In genomic region chrX:13376857-13377441, GRCh38 we compare ENCODE assay signal across 9 cellular contexts. TPM values are rescaled to one million over a fixed set of nuclear protein-coding genes. Genes with fewer than 3 reads are reported as not detected.
A peak's percentile ranks its signal among the peaks of the same experiment; 100 is the strongest.
DNase-seq lines count a peak whose midpoint lies in the region; ATAC-seq and TF ChIP-seq lines count a peak whose summit lies in the region.
"Had no signal": no experiment of that assay in that cellular context is flagged by ENCODE, and none has a peak within 500 bp of the region (broad histone marks: within the 10 kb centered on the region; RNA-seq: fewer than 3 reads in every experiment).

No MANE protein-coding gene starts in this region.

- H3K9me3 ChIP-seq in breast epithelium (no peaks in the 10 kb centered on the region), prostate gland (no peaks in the 10 kb centered on the region)
- no peaks in the 10 kb centered on the region for H3K9me3 ChIP-seq in CD4-positive, alpha-beta memory T cell (ENCODE audit: control insufficient read depth in 1 of 2, low read length in 2 of 2)

- no peak overlapping the region for H3K4me3 ChIP-seq in breast epithelium
- H3K4me3 ChIP-seq in prostate gland = no peak overlapping the region
- no peak overlapping the region for H3K4me3 ChIP-seq in CD4-positive, alpha-beta memory T cell (ENCODE audit: low read length in 2 of 2)

- H3K4me1 ChIP-seq in breast epithelium = no peaks in the 10 kb centered on the region
- no peaks in the 10 kb centered on the region for H3K4me1 ChIP-seq in prostate gland (replicated peaks)
- no peaks in the 10 kb centered on the region for H3K4me1 ChIP-seq in CD4-positive, alpha-beta memory T cell (ENCODE audit: insufficient read depth, low read length)

- CTCF ChIA-PET in CD4-positive, alpha-beta memory T cell (lab: Charles Lee; ENCODE audit: partially characterized antibody) = no interaction called here

- POLR2A ChIA-PET in CD4-positive, alpha-beta memory T cell (lab: Charles Lee; ENCODE audit: partially characterized antibody) = no interaction called here

- H3K27me3 Mint-ChIP-seq in CD4-positive, alpha-beta memory T cell = no peaks in the 10 kb centered on the region

- no peaks in the 10 kb centered on the region for H3K36me3 Mint-ChIP-seq in CD4-positive, alpha-beta memory T cell

- no peaks in the 10 kb centered on the region for H3K9me3 Mint-ChIP-seq in CD4-positive, alpha-beta memory T cell

- H3K27ac Mint-ChIP-seq in CD4-positive, alpha-beta memory T cell = no peak overlapping the region

- H3K4me3 Mint-ChIP-seq in CD4-positive, alpha-beta memory T cell = no peak overlapping the region

- whole genome bisulfite sequencing in prostate gland = 8% methylated on average over 8 of the region's 8 CpGs

- intact Hi-C loops in breast epithelium (cut with DNase I; ENCODE audit: low total_unique reads) (no loop called here), prostate gland (cut with DNase I) (no loop called here)
- intact Hi-C loops in CD4-positive, alpha-beta memory T cell (cut with micrococcal nuclease) = no loop called here

- TF ChIP-seq CTCF in breast epithelium (IDR thresholded peaks at IDR 0.05) (no peak), prostate gland (IDR thresholded peaks at IDR 0.05) (no peak)

- peak; percentile 99 for DNase-seq in GM04503 (ENCODE audit: low read depth)
- DNase-seq in NCI-H2029 treated with DMSO at 0.1 percent for 48 hours (lab: John Stamatoyannopoulos, UW) = peak; percentile 55
- peak in 1 of 2 donors; percentile 47 for DNase-seq in breast epithelium (ENCODE audit: low spot score in 2 of 2)
- peak; percentile 46 for DNase-seq in prostate gland (ENCODE audit: low spot score)
- DNase-seq in superior temporal gyrus (ENCODE audit: extremely low spot score) = no peak
- DNase-seq in HPDE6-E6E7 (ENCODE audit: extremely low spot score) = no peak
- no peak for DNase-seq in CD4-positive, alpha-beta memory T cell

- TF ChIP-seq POLR2A in breast epithelium (IDR thresholded peaks at IDR 0.05) (no peak), prostate gland (IDR thresholded peaks at IDR 0.05) (no peak)

- H3K27me3 ChIP-seq in breast epithelium (peaks cover 0 to 20% of the 10 kb centered on the region in 2 donors), prostate gland (replicated peaks; ENCODE audit: insufficient read depth) (no peaks in the 10 kb centered on the region)
- no peaks in the 10 kb centered on the region for H3K27me3 ChIP-seq in CD4-positive, alpha-beta memory T cell (ENCODE audit: insufficient read depth, low read length)

- ATAC-seq in GM18520 (IDR thresholded peaks at IDR 0.05; ENCODE audit: unreplicated experiment) = no peak

- H3K36me3 ChIP-seq in breast epithelium (no peaks in the 10 kb centered on the region), prostate gland (no peaks in the 10 kb centered on the region)
- H3K36me3 ChIP-seq in CD4-positive, alpha-beta memory T cell (ENCODE audit: insufficient read depth, low read length) = no peaks in the 10 kb centered on the region

- H3K4me1 Mint-ChIP-seq in CD4-positive, alpha-beta memory T cell = peaks cover 0 to 3% (median 1%) of the 10 kb centered on the region in 4 donors

- H3K27ac ChIP-seq in breast epithelium (peak overlapping the region; percentile 29 to 52), prostate gland (no peak overlapping the region)
- H3K27ac ChIP-seq in CD4-positive, alpha-beta memory T cell (ENCODE audit: low read depth, low read length) = no peak overlapping the region

RNA-seq across cellular contexts. Expression of gene ATXN3L, which starts 57.1 kb away (rescaled TPM):
- total RNA-seq in breast epithelium (not detected), prostate gland (not detected)
- total RNA-seq in CD4-positive, alpha-beta memory T cell = not detected
- polyA plus RNA-seq in CD4-positive, alpha-beta memory T cell = not detected
- total RNA-seq: dermis microvascular lymphatic vessel endothelial cell had no signal

Comparison
In these comparisons a context has a peak if more than half of its experiments do, and no peak if none do; other contexts are left out.
1. DNase-seq: peak in GM04503 (single experiment), NCI-H2029 treated with DMSO at 0.1 percent for 48 hours (single experiment) and prostate gland (single experiment); none in superior temporal gyrus (single experiment), HPDE6-E6E7 (single experiment) and CD4-positive, alpha-beta memory T cell (0 of 5).
2. H3K27ac ChIP-seq: peak in breast epithelium (2 of 2); none in prostate gland (0 of 2) and CD4-positive, alpha-beta memory T cell (single experiment).